ENCODE assay signal across 1 cellular context in genomic region chr13:46817081-46817480, GRCh38.
TF ChIP-seq lines count a peak whose summit lies in the region.

No MANE protein-coding gene starts in this region.

TF ChIP-seq in HepG2, 621 proteins besides CTCF, POLR2A, EP300 and RAD21 (continued from another document):
- TF ChIP-seq ZNF746 (CRISPR knock-in tag; IDR thresholded peaks at IDR 0.05): no peak
